In the genomic region with DNA sequence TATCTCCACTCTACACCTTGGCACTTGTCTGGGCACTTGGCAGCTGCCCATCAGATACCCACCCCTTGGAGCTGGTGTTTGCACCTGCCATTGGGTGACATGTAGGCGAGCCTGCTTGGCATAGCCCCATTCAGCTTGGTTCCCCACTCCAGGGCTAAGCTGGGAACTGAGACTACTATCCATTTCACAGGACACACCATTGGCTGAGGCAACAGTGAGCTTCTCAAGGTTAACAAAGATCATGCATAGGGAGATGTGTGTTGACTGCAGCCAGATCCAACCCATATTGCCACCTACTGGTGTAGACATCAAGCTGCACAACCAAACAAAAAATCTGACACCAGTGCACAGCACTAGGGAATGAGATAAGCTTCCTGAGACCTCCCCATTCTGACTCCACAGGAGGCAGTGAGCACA, we compare ENCODE assay signal across 1 cellular context.
TF ChIP-seq lines count a peak whose summit lies in the region.

No MANE protein-coding gene starts in this region.

TF ChIP-seq in GM23338, 12 proteins besides CTCF, POLR2A, EP300 and RAD21 (continued from another document):
- TF ChIP-seq, protein P1, sequence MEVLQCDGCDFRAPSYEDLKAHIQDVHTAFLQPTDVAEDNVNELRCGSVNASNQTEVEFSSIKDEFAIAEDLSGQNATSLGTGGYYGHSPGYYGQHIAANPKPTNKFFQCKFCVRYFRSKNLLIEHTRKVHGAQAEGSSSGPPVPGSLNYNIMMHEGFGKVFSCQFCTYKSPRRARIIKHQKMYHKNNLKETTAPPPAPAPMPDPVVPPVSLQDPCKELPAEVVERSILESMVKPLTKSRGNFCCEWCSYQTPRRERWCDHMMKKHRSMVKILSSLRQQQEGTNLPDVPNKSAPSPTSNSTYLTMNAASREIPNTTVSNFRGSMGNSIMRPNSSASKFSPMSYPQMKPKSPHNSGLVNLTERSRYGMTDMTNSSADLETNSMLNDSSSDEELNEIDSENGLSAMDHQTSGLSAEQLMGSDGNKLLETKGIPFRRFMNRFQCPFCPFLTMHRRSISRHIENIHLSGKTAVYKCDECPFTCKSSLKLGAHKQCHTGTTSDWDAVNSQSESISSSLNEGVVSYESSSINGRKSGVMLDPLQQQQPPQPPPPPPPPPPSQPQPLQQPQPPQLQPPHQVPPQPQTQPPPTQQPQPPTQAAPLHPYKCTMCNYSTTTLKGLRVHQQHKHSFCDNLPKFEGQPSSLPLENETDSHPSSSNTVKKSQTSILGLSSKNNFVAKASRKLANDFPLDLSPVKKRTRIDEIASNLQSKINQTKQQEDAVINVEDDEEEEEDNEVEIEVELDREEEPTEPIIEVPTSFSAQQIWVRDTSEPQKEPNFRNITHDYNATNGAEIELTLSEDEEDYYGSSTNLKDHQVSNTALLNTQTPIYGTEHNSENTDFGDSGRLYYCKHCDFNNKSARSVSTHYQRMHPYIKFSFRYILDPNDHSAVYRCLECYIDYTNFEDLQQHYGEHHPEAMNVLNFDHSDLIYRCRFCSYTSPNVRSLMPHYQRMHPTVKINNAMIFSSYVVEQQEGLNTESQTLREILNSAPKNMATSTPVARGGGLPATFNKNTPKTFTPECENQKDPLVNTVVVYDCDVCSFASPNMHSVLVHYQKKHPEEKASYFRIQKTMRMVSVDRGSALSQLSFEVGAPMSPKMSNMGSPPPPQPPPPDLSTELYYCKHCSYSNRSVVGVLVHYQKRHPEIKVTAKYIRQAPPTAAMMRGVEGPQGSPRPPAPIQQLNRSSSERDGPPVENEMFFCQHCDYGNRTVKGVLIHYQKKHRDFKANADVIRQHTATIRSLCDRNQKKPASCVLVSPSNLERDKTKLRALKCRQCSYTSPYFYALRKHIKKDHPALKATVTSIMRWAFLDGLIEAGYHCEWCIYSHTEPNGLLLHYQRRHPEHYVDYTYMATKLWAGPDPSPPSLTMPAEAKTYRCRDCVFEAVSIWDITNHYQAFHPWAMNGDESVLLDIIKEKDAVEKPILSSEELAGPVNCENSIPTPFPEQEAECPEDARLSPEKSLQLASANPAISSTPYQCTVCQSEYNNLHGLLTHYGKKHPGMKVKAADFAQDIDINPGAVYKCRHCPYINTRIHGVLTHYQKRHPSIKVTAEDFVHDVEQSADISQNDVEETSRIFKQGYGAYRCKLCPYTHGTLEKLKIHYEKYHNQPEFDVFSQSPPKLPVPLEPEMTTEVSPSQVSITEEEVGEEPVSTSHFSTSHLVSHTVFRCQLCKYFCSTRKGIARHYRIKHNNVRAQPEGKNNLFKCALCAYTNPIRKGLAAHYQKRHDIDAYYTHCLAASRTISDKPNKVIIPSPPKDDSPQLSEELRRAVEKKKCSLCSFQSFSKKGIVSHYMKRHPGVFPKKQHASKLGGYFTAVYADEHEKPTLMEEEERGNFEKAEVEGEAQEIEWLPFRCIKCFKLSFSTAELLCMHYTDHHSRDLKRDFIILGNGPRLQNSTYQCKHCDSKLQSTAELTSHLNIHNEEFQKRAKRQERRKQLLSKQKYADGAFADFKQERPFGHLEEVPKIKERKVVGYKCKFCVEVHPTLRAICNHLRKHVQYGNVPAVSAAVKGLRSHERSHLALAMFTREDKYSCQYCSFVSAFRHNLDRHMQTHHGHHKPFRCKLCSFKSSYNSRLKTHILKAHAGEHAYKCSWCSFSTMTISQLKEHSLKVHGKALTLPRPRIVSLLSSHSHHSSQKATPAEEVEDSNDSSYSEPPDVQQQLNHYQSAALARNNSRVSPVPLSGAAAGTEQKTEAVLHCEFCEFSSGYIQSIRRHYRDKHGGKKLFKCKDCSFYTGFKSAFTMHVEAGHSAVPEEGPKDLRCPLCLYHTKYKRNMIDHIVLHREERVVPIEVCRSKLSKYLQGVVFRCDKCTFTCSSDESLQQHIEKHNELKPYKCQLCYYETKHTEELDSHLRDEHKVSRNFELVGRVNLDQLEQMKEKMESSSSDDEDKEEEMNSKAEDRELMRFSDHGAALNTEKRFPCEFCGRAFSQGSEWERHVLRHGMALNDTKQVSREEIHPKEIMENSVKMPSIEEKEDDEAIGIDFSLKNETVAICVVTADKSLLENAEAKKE (CRISPR knock-in tag; IDR thresholded peaks at IDR 0.05) = no peak
- TF ChIP-seq POLR2AphosphoS5 (IDR thresholded peaks at IDR 0.05; ENCODE audit: low read depth) (no peak), CREB1 (CRISPR knock-in tag; IDR thresholded peaks at IDR 0.05; ENCODE audit: low read depth) (no peak), ZNF114 (CRISPR knock-in tag; IDR thresholded peaks at IDR 0.05) (no peak), EZH2 (IDR thresholded peaks at IDR 0.05; ENCODE audit: low read depth, unreplicated experiment) (no peak), STAT1 (IDR thresholded peaks at IDR 0.05; ENCODE audit: unreplicated experiment) (no peak), EZH2phosphoT487 (IDR thresholded peaks at IDR 0.05; ENCODE audit: unreplicated experiment) (no peak)
- TF ChIP-seq, protein P2, sequence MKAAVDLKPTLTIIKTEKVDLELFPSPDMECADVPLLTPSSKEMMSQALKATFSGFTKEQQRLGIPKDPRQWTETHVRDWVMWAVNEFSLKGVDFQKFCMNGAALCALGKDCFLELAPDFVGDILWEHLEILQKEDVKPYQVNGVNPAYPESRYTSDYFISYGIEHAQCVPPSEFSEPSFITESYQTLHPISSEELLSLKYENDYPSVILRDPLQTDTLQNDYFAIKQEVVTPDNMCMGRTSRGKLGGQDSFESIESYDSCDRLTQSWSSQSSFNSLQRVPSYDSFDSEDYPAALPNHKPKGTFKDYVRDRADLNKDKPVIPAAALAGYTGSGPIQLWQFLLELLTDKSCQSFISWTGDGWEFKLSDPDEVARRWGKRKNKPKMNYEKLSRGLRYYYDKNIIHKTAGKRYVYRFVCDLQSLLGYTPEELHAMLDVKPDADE (IDR thresholded peaks at IDR 0.05) = no peak
- TF ChIP-seq, protein P3, sequence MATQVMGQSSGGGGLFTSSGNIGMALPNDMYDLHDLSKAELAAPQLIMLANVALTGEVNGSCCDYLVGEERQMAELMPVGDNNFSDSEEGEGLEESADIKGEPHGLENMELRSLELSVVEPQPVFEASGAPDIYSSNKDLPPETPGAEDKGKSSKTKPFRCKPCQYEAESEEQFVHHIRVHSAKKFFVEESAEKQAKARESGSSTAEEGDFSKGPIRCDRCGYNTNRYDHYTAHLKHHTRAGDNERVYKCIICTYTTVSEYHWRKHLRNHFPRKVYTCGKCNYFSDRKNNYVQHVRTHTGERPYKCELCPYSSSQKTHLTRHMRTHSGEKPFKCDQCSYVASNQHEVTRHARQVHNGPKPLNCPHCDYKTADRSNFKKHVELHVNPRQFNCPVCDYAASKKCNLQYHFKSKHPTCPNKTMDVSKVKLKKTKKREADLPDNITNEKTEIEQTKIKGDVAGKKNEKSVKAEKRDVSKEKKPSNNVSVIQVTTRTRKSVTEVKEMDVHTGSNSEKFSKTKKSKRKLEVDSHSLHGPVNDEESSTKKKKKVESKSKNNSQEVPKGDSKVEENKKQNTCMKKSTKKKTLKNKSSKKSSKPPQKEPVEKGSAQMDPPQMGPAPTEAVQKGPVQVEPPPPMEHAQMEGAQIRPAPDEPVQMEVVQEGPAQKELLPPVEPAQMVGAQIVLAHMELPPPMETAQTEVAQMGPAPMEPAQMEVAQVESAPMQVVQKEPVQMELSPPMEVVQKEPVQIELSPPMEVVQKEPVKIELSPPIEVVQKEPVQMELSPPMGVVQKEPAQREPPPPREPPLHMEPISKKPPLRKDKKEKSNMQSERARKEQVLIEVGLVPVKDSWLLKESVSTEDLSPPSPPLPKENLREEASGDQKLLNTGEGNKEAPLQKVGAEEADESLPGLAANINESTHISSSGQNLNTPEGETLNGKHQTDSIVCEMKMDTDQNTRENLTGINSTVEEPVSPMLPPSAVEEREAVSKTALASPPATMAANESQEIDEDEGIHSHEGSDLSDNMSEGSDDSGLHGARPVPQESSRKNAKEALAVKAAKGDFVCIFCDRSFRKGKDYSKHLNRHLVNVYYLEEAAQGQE (IDR thresholded peaks at IDR 0.05; ENCODE audit: unreplicated experiment) = no peak
TF ChIP-seq in GM23338: peak in this region for 0.
